Comparison of ENCODE assay signal across 6 cellular contexts in genomic region chr11:105102079-105102478, GRCh38. TPM values are rescaled to one million over a fixed set of nuclear protein-coding genes. Genes with fewer than 3 reads are reported as not detected.
DNase-seq lines count a peak whose midpoint lies in the region; FAIRE-seq and TF ChIP-seq lines count a peak whose summit lies in the region.
"Not testable (repeated sequence)": the region's sequence is repeated elsewhere in the genome, so short reads cannot be mapped to it uniquely, and the experiment has no call there.
"Had no signal": no experiment of that assay in that cellular context is flagged by ENCODE, and none has a peak within 500 bp of the region (broad histone marks: within the 10 kb centered on the region; RNA-seq: fewer than 3 reads in every experiment).

No MANE protein-coding gene starts in this region.

- FAIRE-seq in GM12891 (lab: Jason Lieb, UNC) (peak; percentile 35), HTR-8/SVneo (lab: Jason Lieb, UNC) (peak; percentile 38), colon (lab: Jason Lieb, UNC) (peak; percentile 24)

- H3K9me3 ChIP-seq in neutrophil, result not testable (repeated sequence)

- TF ChIP-seq POLR2A in GM12891 (IDR thresholded peaks at IDR 0.05; ENCODE audit: low read depth, low read length), result not testable (repeated sequence)

- DNase-seq in GM12891 (ENCODE audit: insufficient read length, low spot score); HTR-8/SVneo (ENCODE audit: insufficient read length, low spot score): not testable (repeated sequence)

- not testable (repeated sequence) for H3K4me3 ChIP-seq in neutrophil (ENCODE audit: low read depth in 1 of 2, low read length in 1 of 2)

- H3K36me3 ChIP-seq in neutrophil, result not testable (repeated sequence)

- peaks cover 30 to 35% of the 10 kb centered on the region in 2 experiments for H3K4me1 ChIP-seq in neutrophil (ENCODE audit: control insufficient read depth in 1 of 2, insufficient read depth in 1 of 2, low read depth in 1 of 2, low read length in 1 of 2)

- not testable (repeated sequence) for TF ChIP-seq CTCF in neutrophil (IDR thresholded peaks at IDR 0.05)

- H3K27me3 ChIP-seq in neutrophil, result not testable (repeated sequence)

- peak overlapping the region; percentile 85 for H3K27ac ChIP-seq in neutrophil

RNA-seq across cellular contexts. Expression of gene CARD18, which starts 37.5 kb away (rescaled TPM):
- polyA plus RNA-seq in GM12891 (2012; ENCODE audit: low read depth, missing spikeins), result not detected
- polyA plus RNA-seq: AG04450, CD14-positive monocyte had no signal

RNA-seq across cellular contexts. Expression of gene CARD16, which starts 56.9 kb away (rescaled TPM):
- polyA plus RNA-seq in GM12891 (2012; ENCODE audit: low read depth, missing spikeins), result 33.7 TPM
